In genomic region chr9:115042781-115043509, GRCh38 we compare ENCODE assay signal across 8 cellular contexts.
DNase-seq lines count a peak whose midpoint lies in the region; ATAC-seq and TF ChIP-seq lines count a peak whose summit lies in the region.

No MANE protein-coding gene starts in this region.

- H3K9ac ChIP-seq in SK-N-SH = no peak overlapping the region

- CTCF ChIA-PET in SK-N-SH (lab: Yijun Ruan, JAX) = interaction anchor here (0.9 to 1.0 kb wide), 2 partner anchors 437 to 482 kb away, joined by 3 to 4 read pairs; no protein-coding TSS in a partner anchor

- peak; percentile 61 for ATAC-seq in HG02973 (IDR thresholded peaks at IDR 0.05; ENCODE audit: unreplicated experiment)
- ATAC-seq in activated naive CD8-positive, alpha-beta T cell treated with anti-CD3 and anti-CD28 coated beads, Interleukin-2, amount 50 U/mL, for 24 hours = peak; percentile 83
- ATAC-seq in stimulated activated memory B cell treated with anti-CD40 and anti-IgM and Interleukin-4, amounts not matched to agents 10 μg/mL and 1 μg/mL and 100 μg/mL, for 72 hours = peak; percentile 88
- no peak for ATAC-seq in esophagus mucosa

- no peaks in the 10 kb centered on the region for H3K4me1 ChIP-seq in SK-N-SH (ENCODE audit: control insufficient read depth in 1 of 2, insufficient read depth in 2 of 2, low read depth in 1 of 2, low read length in 1 of 2)

- H3K4me1 Mint-ChIP-seq in activated T-cell treated with anti-CD3 and anti-CD28 coated beads, Interleukin-2, amount 50 U/mL, for 24 hours (ENCODE audit: low read depth) = peaks cover 31% of the 10 kb centered on the region
- H3K4me1 Mint-ChIP-seq in activated naive CD8-positive, alpha-beta T cell treated with anti-CD3 and anti-CD28 coated beads, Interleukin-2, amount 50 U/mL, for 24 hours = peaks cover 42% of the 10 kb centered on the region
- H3K4me1 Mint-ChIP-seq in stimulated activated memory B cell treated with anti-CD40 and anti-IgM and Interleukin-4, amounts not matched to agents 10 μg/mL and 1 μg/mL and 100 μg/mL, for 72 hours = peaks cover 14% of the 10 kb centered on the region

- H3K27ac Mint-ChIP-seq in activated T-cell treated with anti-CD3 and anti-CD28 coated beads, Interleukin-2, amount 50 U/mL, for 24 hours = peak overlapping the region; percentile 9
- peak overlapping the region; percentile 87 for H3K27ac Mint-ChIP-seq in activated naive CD8-positive, alpha-beta T cell treated with anti-CD3 and anti-CD28 coated beads, Interleukin-2, amount 50 U/mL, for 24 hours
- peak overlapping the region; percentile 23 for H3K27ac Mint-ChIP-seq in stimulated activated memory B cell treated with anti-CD40 and anti-IgM and Interleukin-4, amounts not matched to agents 10 μg/mL and 1 μg/mL and 100 μg/mL, for 72 hours

- no peak overlapping the region for H3K4me3 ChIP-seq in SK-N-SH (ENCODE audit: low read depth in 2 of 2, low read length in 1 of 2)

- POLR2A ChIA-PET in SK-N-SH (lab: Yijun Ruan, JAX) = interaction anchor here (0.9 kb wide), 1 partner anchor 24 kb away, joined by 4 read pairs; no protein-coding TSS in a partner anchor

- H3K36me3 ChIP-seq in SK-N-SH (replicated peaks in 1 of 2; ENCODE audit: control insufficient read depth in 1 of 2, insufficient read depth in 2 of 2, low read length in 1 of 2) = peaks cover 86 to 89% of the 10 kb centered on the region in 2 experiments

- peak overlapping the region in 1 of 2 experiments; percentile 35; a peak in 1 of 4 replicates for H3K27ac ChIP-seq in SK-N-SH (ENCODE audit: low read depth in 2 of 2, low read length in 1 of 2)

- H3K4me2 ChIP-seq in SK-N-SH = no peak overlapping the region

- H3K9me2 ChIP-seq in SK-N-SH = no peaks in the 10 kb centered on the region

- H4K20me1 ChIP-seq in SK-N-SH (ENCODE audit: insufficient read depth) = no peaks in the 10 kb centered on the region

- peak; percentile 37 for DNase-seq in activated T-cell treated with anti-CD3 and anti-CD28 coated beads, Interleukin-2, amount 50 U/mL, for 24 hours
- DNase-seq in activated T-cell treated with anti-CD3 and anti-CD28 coated beads, Interleukin-2, amount 50 U/mL, for 1 hour = no peak
- DNase-seq in activated naive CD8-positive, alpha-beta T cell treated with anti-CD3 and anti-CD28 coated beads, Interleukin-2, amount 50 U/mL, for 24 hours = peak; percentile 56
- no peak for DNase-seq in SK-N-SH
- no peak for DNase-seq in occipital lobe (lab: John Stamatoyannopoulos, UW)

- peaks cover 21% of the 10 kb centered on the region for H3K27me3 Mint-ChIP-seq in activated T-cell treated with anti-CD3 and anti-CD28 coated beads, Interleukin-2, amount 50 U/mL, for 24 hours
- peaks cover 11% of the 10 kb centered on the region for H3K27me3 Mint-ChIP-seq in activated naive CD8-positive, alpha-beta T cell treated with anti-CD3 and anti-CD28 coated beads, Interleukin-2, amount 50 U/mL, for 24 hours
- H3K27me3 Mint-ChIP-seq in stimulated activated memory B cell treated with anti-CD40 and anti-IgM and Interleukin-4, amounts not matched to agents 10 μg/mL and 1 μg/mL and 100 μg/mL, for 72 hours = peaks cover 43% of the 10 kb centered on the region

- TF ChIP-seq CTCF in SK-N-SH (IDR thresholded peaks at IDR 0.05) = no peak

- H3F3A ChIP-seq in SK-N-SH (replicated peaks; ENCODE audit: insufficient read depth) = peaks cover 60% of the 10 kb centered on the region

- TF ChIP-seq RAD21 in SK-N-SH (IDR thresholded peaks at IDR 0.05; ENCODE audit: low read length) = no peak

- H3K79me2 ChIP-seq in SK-N-SH (ENCODE audit: insufficient read depth) = 0 out of 2 replicates have a peak, but pooled peaks cover 5% of the 10 kb centered on the region

- WGBS in SK-N-SH (ENCODE audit: low lambda C conversion rate) = 57% methylated on average over 3 of the region's 3 CpGs

- H3K36me3 Mint-ChIP-seq in activated T-cell treated with anti-CD3 and anti-CD28 coated beads, Interleukin-2, amount 50 U/mL, for 24 hours (ENCODE audit: low read depth) = no peaks in the 10 kb centered on the region
- H3K36me3 Mint-ChIP-seq in activated naive CD8-positive, alpha-beta T cell treated with anti-CD3 and anti-CD28 coated beads, Interleukin-2, amount 50 U/mL, for 24 hours (ENCODE audit: low read depth) = no peaks in the 10 kb centered on the region
- H3K36me3 Mint-ChIP-seq in stimulated activated memory B cell treated with anti-CD40 and anti-IgM and Interleukin-4, amounts not matched to agents 10 μg/mL and 1 μg/mL and 100 μg/mL, for 72 hours = no peaks in the 10 kb centered on the region

- H2AFZ ChIP-seq in SK-N-SH (ENCODE audit: low read depth) = no peak overlapping the region

- no peaks in the 10 kb centered on the region for H3K27me3 ChIP-seq in SK-N-SH (ENCODE audit: insufficient read depth)

- no peaks in the 10 kb centered on the region for H3K9me3 Mint-ChIP-seq in activated T-cell treated with anti-CD3 and anti-CD28 coated beads, Interleukin-2, amount 50 U/mL, for 24 hours
- H3K9me3 Mint-ChIP-seq in activated naive CD8-positive, alpha-beta T cell treated with anti-CD3 and anti-CD28 coated beads, Interleukin-2, amount 50 U/mL, for 24 hours = no peaks in the 10 kb centered on the region
- no peaks in the 10 kb centered on the region for H3K9me3 Mint-ChIP-seq in stimulated activated memory B cell treated with anti-CD40 and anti-IgM and Interleukin-4, amounts not matched to agents 10 μg/mL and 1 μg/mL and 100 μg/mL, for 72 hours

- H3K9me3 ChIP-seq in SK-N-SH = no peaks in the 10 kb centered on the region

- TF ChIP-seq EP300 in SK-N-SH (IDR thresholded peaks at IDR 0.05; ENCODE audit: borderline replicate concordance in 1 of 2, low read depth in 1 of 2, low read length in 1 of 2) = no peak

- H3K4me3 Mint-ChIP-seq in activated T-cell treated with anti-CD3 and anti-CD28 coated beads, Interleukin-2, amount 50 U/mL, for 24 hours = no peak overlapping the region
- peak overlapping the region; percentile 53 for H3K4me3 Mint-ChIP-seq in activated naive CD8-positive, alpha-beta T cell treated with anti-CD3 and anti-CD28 coated beads, Interleukin-2, amount 50 U/mL, for 24 hours
- peak overlapping the region; percentile 4 for H3K4me3 Mint-ChIP-seq in stimulated activated memory B cell treated with anti-CD40 and anti-IgM and Interleukin-4, amounts not matched to agents 10 μg/mL and 1 μg/mL and 100 μg/mL, for 72 hours

TF ChIP-seq in SK-N-SH, 30 proteins besides CTCF, POLR2A, EP300 and RAD21 (continues in another document):
- TF ChIP-seq SIN3A (IDR thresholded peaks at IDR 0.05; ENCODE audit: borderline replicate concordance, low read depth, low read length) = no peak
- TF ChIP-seq NFIC (IDR thresholded peaks at IDR 0.05; ENCODE audit: borderline replicate concordance) = no peak
- TF ChIP-seq SMC3 (IDR thresholded peaks at IDR 0.05; ENCODE audit: low read depth, low read length) = no peak
- TF ChIP-seq MXI1 (IDR thresholded peaks at IDR 0.05; ENCODE audit: low read depth, low read length) = no peak
- TF ChIP-seq REST (IDR thresholded peaks at IDR 0.05; ENCODE audit: low read depth, low read length) = no peak
- no peak for TF ChIP-seq YY1 (IDR thresholded peaks at IDR 0.05; ENCODE audit: low read depth)
- no peak for TF ChIP-seq RCOR1 (IDR thresholded peaks at IDR 0.05; ENCODE audit: low read length)
- no peak for TF ChIP-seq PBX3 (IDR thresholded peaks at IDR 0.05)
- no peak for TF ChIP-seq TAF1 (IDR thresholded peaks at IDR 0.05; ENCODE audit: borderline replicate concordance, low read depth, low read length)
- no peak for TF ChIP-seq IRF3 (IDR thresholded peaks at IDR 0.05; ENCODE audit: low read depth, low read length)
- TF ChIP-seq GABPA (IDR thresholded peaks at IDR 0.05; ENCODE audit: low read depth) = no peak

Comparison
In these comparisons a context has a peak if more than half of its experiments do, and no peak if none do; other contexts are left out.
1. DNase-seq: peak in activated T-cell treated with anti-CD3 and anti-CD28 coated beads, Interleukin-2, amount 50 U/mL, for 24 hours (single experiment) and activated naive CD8-positive, alpha-beta T cell treated with anti-CD3 and anti-CD28 coated beads, Interleukin-2, amount 50 U/mL, for 24 hours (single experiment); none in activated T-cell treated with anti-CD3 and anti-CD28 coated beads, Interleukin-2, amount 50 U/mL, for 1 hour (single experiment), SK-N-SH (single experiment) and occipital lobe (single experiment).
2. H3K27ac Mint-ChIP-seq: peak in every context shown above with its lines; median percentile 87 in activated naive CD8-positive, alpha-beta T cell treated with anti-CD3 and anti-CD28 coated beads, Interleukin-2, amount 50 U/mL, for 24 hours; 23 in stimulated activated memory B cell treated with anti-CD40 and anti-IgM and Interleukin-4, amounts not matched to agents 10 μg/mL and 1 μg/mL and 100 μg/mL, for 72 hours; 9 in activated T-cell treated with anti-CD3 and anti-CD28 coated beads, Interleukin-2, amount 50 U/mL, for 24 hours.